Comparison of ENCODE assay signal across 14 cellular contexts in the genomic region with DNA sequence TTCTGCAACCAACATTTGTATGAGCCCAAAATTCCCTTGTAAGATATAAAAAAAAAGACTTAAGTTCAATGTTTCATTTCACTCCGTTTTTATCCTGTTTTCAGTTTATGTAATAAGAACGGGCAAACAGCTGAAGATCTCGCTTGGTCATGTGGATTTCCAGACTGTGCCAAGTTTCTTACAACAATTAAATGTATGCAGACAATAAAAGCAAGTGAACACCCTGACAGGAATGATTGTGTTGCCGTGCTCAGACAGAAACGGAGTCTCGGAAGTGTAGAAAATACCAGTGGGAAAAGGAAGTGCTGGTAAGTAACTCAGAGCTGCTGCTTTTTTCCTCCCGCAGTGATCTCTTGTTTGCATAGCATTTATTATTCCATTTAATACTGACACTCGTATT. TPM values are rescaled to one million over a fixed set of nuclear protein-coding genes. Genes with fewer than 3 reads are reported as not detected.
A peak's percentile ranks its signal among the peaks of the same experiment; 100 is the strongest.
DNase-seq lines count a peak whose midpoint lies in the region; ATAC-seq and TF ChIP-seq lines count a peak whose summit lies in the region.
"Had no signal": no experiment of that assay in that cellular context is flagged by ENCODE, and none has a peak within 500 bp of the region (broad histone marks: within the 10 kb centered on the region; RNA-seq: fewer than 3 reads in every experiment).

No MANE protein-coding gene starts in this region.

- no peaks in the 10 kb centered on the region for H3K79me2 ChIP-seq in PC-3 (ENCODE audit: low read length)

- H3K27me3 ChIP-seq in PC-3 (ENCODE audit: low read length) (no peaks in the 10 kb centered on the region), sigmoid colon (no peaks in the 10 kb centered on the region)
- H3K27me3 ChIP-seq: MG63, upper lobe of left lung had no signal

- POLR2A ChIA-PET in PC-3 (lab: Charles Lee; ENCODE audit: unreplicated experiment) (interaction anchor here (0.6 to 1.0 kb wide), 2 partner anchors 94 to 96 kb away, joined by 3 to 5 read pairs; no protein-coding TSS in a partner anchor), HEK293T (lab: Yijun Ruan, JAX) (no interaction called here)

- no peaks in the 10 kb centered on the region for H3K9me2 ChIP-seq in PC-3 (replicated peaks; ENCODE audit: low read length)

- H3K36me3 ChIP-seq in PC-3 (ENCODE audit: low read depth, low read length) = peaks cover 8% of the 10 kb centered on the region; the same call in 1 of the 2 replicates
- H3K36me3 ChIP-seq in sigmoid colon = peaks cover 0 to 52% (median 10%) of the 10 kb centered on the region in 4 donors
- H3K36me3 ChIP-seq: MG63 had no signal

- H3K4me2 ChIP-seq in PC-3 (ENCODE audit: low read length) = peak overlapping the region; percentile 64

- intact Hi-C loops in PC-3 (cut with micrococcal nuclease) (loop anchor here (5.0 kb wide), 1 partner anchor 197 kb away; the partner anchor contains the start of gene CFAP97), sigmoid colon (cut with DNase I) (loop anchor here (5.0 to 10.0 kb wide), 2 partner anchors 193 to 255 kb away; partner anchors contain the start of gene SLC25A4)

- WGBS in sigmoid colon, 2 donors = 18 to 63% methylated on average over 8 of the region's 8 CpGs

- no peak for TF ChIP-seq EP300 in sigmoid colon (IDR thresholded peaks at IDR 0.05)

- ATAC-seq in PC-3 (no peak), GM18861 (IDR thresholded peaks at IDR 0.05; ENCODE audit: unreplicated experiment) (no peak)

- no peak for DNase-seq in GM12865 (ENCODE audit: low read depth)
- no peak for DNase-seq in PC-3
- DNase-seq in epithelial cell of proximal tubule (ENCODE audit: low read depth) = no peak
- DNase-seq in sigmoid colon = no peak
- no peak for DNase-seq in NCI-H1092 (lab: John Stamatoyannopoulos, UW)
- no peak for DNase-seq in HEK293T (ENCODE audit: extremely low spot score)
- DNase-seq: mesendoderm, MG63, NCI-H2081 treated with DMSO at 0.1 percent for 48 hours, upper lobe of left lung had no signal

- TF ChIP-seq CTCF in GM12865 (IDR thresholded peaks at IDR 0.05; ENCODE audit: insufficient read depth, low read depth, low read length, missing control alignments) (no peak), PC-3 (conservative IDR thresholded peaks at IDR 0.05; ENCODE audit: low read depth, low read length) (no peak), epithelial cell of proximal tubule (conservative IDR thresholded peaks at IDR 0.05; ENCODE audit: low read depth, low read length) (no peak), sigmoid colon (IDR thresholded peaks at IDR 0.05) (no peak)

- no peak overlapping the region for H3K9ac ChIP-seq in PC-3 (ENCODE audit: low read length)

- no TSS peak for BruUV-seq in PC-3 (replicated peaks; lab: Mats Ljungman, UMichigan)

- H3K4me3 ChIP-seq in GM12865 (ENCODE audit: low read depth, low read length) (peak overlapping the region; percentile 68), PC-3 (ENCODE audit: low read length) (peak overlapping the region; percentile 35; the same call in 1 of the 2 replicates), epithelial cell of proximal tubule (ENCODE audit: low read depth, low read length) (peak overlapping the region; percentile 16), sigmoid colon (no peak overlapping the region)
- H3K4me3 ChIP-seq: coronary artery, MG63, SK-N-MC had no signal

- no peak overlapping the region for H2AFZ ChIP-seq in PC-3 (ENCODE audit: low read length)

- H3K9me3 ChIP-seq in PC-3 (ENCODE audit: low read length) = no peaks in the 10 kb centered on the region
- H3K9me3 ChIP-seq in sigmoid colon = no peaks in the 10 kb centered on the region
- H3K9me3 ChIP-seq: MG63, upper lobe of left lung had no signal

- no peaks in the 10 kb centered on the region for H3F3A ChIP-seq in PC-3 (ENCODE audit: low read length, unreplicated experiment)

- H3K4me1 ChIP-seq in PC-3 (ENCODE audit: insufficient read depth, low read length) = peaks cover 25% of the 10 kb centered on the region
- peaks cover 0 to 35% (median 11%) of the 10 kb centered on the region in 4 donors for H3K4me1 ChIP-seq in sigmoid colon

- H4K20me1 ChIP-seq in PC-3 (ENCODE audit: low read length) = no peaks in the 10 kb centered on the region

- CTCF ChIA-PET in PC-3 (lab: Charles Lee) (no interaction called here), HEK293T (lab: Yijun Ruan, JAX) (no interaction called here)

- TF ChIP-seq POLR2A in sigmoid colon (IDR thresholded peaks at IDR 0.05) = no peak

- H3K27ac ChIP-seq in PC-3 (ENCODE audit: low read length) (no peak overlapping the region), sigmoid colon (peak overlapping the region in 3 of 4 donors; percentile 21 to 99 (median 31))
- H3K27ac ChIP-seq: C4-2B, SK-N-MC had no signal

TF ChIP-seq in HEK293T, 16 proteins besides CTCF, POLR2A, EP300 and RAD21:
- TF ChIP-seq ARNT (IDR thresholded peaks at IDR 0.05) (no peak), NFRKB (IDR thresholded peaks at IDR 0.05) (no peak), HDGF (IDR thresholded peaks at IDR 0.05; ENCODE audit: borderline replicate concordance) (no peak), L3MBTL2 (conservative IDR thresholded peaks at IDR 0.05) (no peak), CTBP1 (IDR thresholded peaks at IDR 0.05; ENCODE audit: borderline replicate concordance) (no peak), ZNF384 (IDR thresholded peaks at IDR 0.05) (no peak), FOXM1 (IDR thresholded peaks at IDR 0.05; ENCODE audit: borderline replicate concordance) (no peak), SUZ12 (IDR thresholded peaks at IDR 0.05) (no peak), ELF4 (IDR thresholded peaks at IDR 0.05) (no peak), PKNOX1 (IDR thresholded peaks at IDR 0.05) (no peak), FOXA1 (IDR thresholded peaks at IDR 0.05) (no peak), LEF1 (IDR thresholded peaks at IDR 0.05; ENCODE audit: borderline replicate concordance) (no peak), SP1 (IDR thresholded peaks at IDR 0.05) (no peak), BHLHE40 (IDR thresholded peaks at IDR 0.05; ENCODE audit: borderline replicate concordance) (no peak), FOXK2 (IDR thresholded peaks at IDR 0.05) (no peak), TARDBP (IDR thresholded peaks at IDR 0.05) (no peak)
TF ChIP-seq in HEK293T: peak in this region for 0.

RNA-seq across cellular contexts. Expression of gene ANKRD37, which starts 2.8 kb away (rescaled TPM):
- total RNA-seq in PC-3 (2014; rRNA removed) = 11.2 and 18.7 TPM in 2 replicates
- 1.0 and 15.5 TPM in 2 replicates for total RNA-seq in epithelial cell of proximal tubule
- total RNA-seq in sigmoid colon = 10 to 100 TPM in 3 of 4 donors, 1 to 10 TPM in 1; 8.9 to 17.6 (median 11.5) TPM
- polyA plus RNA-seq in sigmoid colon = 10 to 100 TPM; 11.7 to 28.8 (median 16.9) TPM

RNA-seq across cellular contexts. Expression of gene LRP2BP, which starts 3.7 kb away (rescaled TPM):
- total RNA-seq in PC-3 (2014; rRNA removed) (0.40 and 0.44 TPM in 2 replicates), epithelial cell of proximal tubule (0.06 and 0.14 TPM in 2 replicates), sigmoid colon (1 to 10 TPM; 1.8 to 2.6 (median 2.3) TPM)
- polyA plus RNA-seq in sigmoid colon = under 1 TPM; 0.16 to 0.60 (median 0.23) TPM

RNA-seq across cellular contexts. Expression of gene UFSP2, which starts 26.3 kb away (rescaled TPM):
- 24.6 and 27.0 TPM in 2 replicates for total RNA-seq in PC-3 (2014; rRNA removed)
- 22.2 and 28.9 TPM in 2 replicates for total RNA-seq in epithelial cell of proximal tubule
- 10 to 100 TPM; 31.3 to 56.0 (median 48.6) TPM for total RNA-seq in sigmoid colon
- polyA plus RNA-seq in sigmoid colon = 10 to 100 TPM; 15.0 to 19.1 (median 18.0) TPM

Comparison
In these comparisons a context has a peak if more than half of its experiments do, and no peak if none do; other contexts are left out.
1. H3K4me3 ChIP-seq: peak in GM12865 (single experiment), PC-3 (single experiment) and epithelial cell of proximal tubule (single experiment); none in sigmoid colon (0 of 4).